In genomic region chr11:75557649-75558494, GRCh38 we compare ENCODE assay signal across 10 cellular contexts. TPM values are rescaled to one million over a fixed set of nuclear protein-coding genes. Genes with fewer than 3 reads are reported as not detected.
DNase-seq lines count a peak whose midpoint lies in the region; ATAC-seq and TF ChIP-seq lines count a peak whose summit lies in the region.
"Had no signal": no experiment of that assay in that cellular context is flagged by ENCODE, and none has a peak within 500 bp of the region (broad histone marks: within the 10 kb centered on the region; RNA-seq: fewer than 3 reads in every experiment).

No MANE protein-coding gene starts in this region.

- H3K27ac Mint-ChIP-seq in natural killer cell treated with Interleukin-12 subunit alpha and Interleukin-12 subunit beta and Interleukin-15 and Interleukin-18, amount 100 ng/mL, for 72 hours = no peak overlapping the region

- H3K4me3 ChIP-seq in astrocyte of the cerebellum (ENCODE audit: low read depth, low read length) (no peak overlapping the region), skeletal muscle satellite cell (ENCODE audit: low read length) (peak overlapping the region; percentile 53)

- H3K9me3 Mint-ChIP-seq in natural killer cell treated with Interleukin-12 subunit alpha and Interleukin-12 subunit beta and Interleukin-15 and Interleukin-18, amount 100 ng/mL, for 72 hours = no peaks in the 10 kb centered on the region

- H3K4me1 Mint-ChIP-seq in natural killer cell treated with Interleukin-12 subunit alpha and Interleukin-12 subunit beta and Interleukin-15 and Interleukin-18, amount 100 ng/mL, for 72 hours (ENCODE audit: low read depth in 2 of 2) = peaks cover 8 to 14% of the 10 kb centered on the region in 2 donors

- no peaks in the 10 kb centered on the region for H3K27me3 ChIP-seq in skeletal muscle satellite cell (ENCODE audit: control insufficient read depth, insufficient read depth, low read length)

- peaks cover 6% of the 10 kb centered on the region in 2 donors for H3K27me3 Mint-ChIP-seq in natural killer cell treated with Interleukin-12 subunit alpha and Interleukin-12 subunit beta and Interleukin-15 and Interleukin-18, amount 100 ng/mL, for 72 hours

- peak overlapping the region; percentile 75 for H3K4me2 ChIP-seq in skeletal muscle satellite cell (ENCODE audit: low read length)

- H3K36me3 ChIP-seq in skeletal muscle satellite cell (ENCODE audit: insufficient read depth, low read length) = no peaks in the 10 kb centered on the region

- ATAC-seq in left cardiac atrium = peak; percentile 8 to 49
- ATAC-seq in natural killer cell treated with Interleukin-12 subunit alpha and Interleukin-12 subunit beta and Interleukin-15 and Interleukin-18, amount 100 ng/mL, for 72 hours = no peak

- peaks cover 49% of the 10 kb centered on the region for H3K4me1 ChIP-seq in skeletal muscle satellite cell (ENCODE audit: control insufficient read depth, insufficient read depth, low read length)

- no peak for TF ChIP-seq CTCF in astrocyte of the cerebellum (IDR thresholded peaks at IDR 0.05; ENCODE audit: low read depth, low read length, missing control alignments)

- in situ Hi-C loops in astrocyte of the cerebellum (cut with HindIII; ENCODE audit: low sequenced_read_pairs) = no loop called here

- intact Hi-C loops in left cardiac atrium (cut with DNase I) = no loop called here

- no peaks in the 10 kb centered on the region for H3K9me3 ChIP-seq in skeletal muscle satellite cell (replicated peaks; ENCODE audit: low read length)

- DNase-seq in ELR (ENCODE audit: low read depth) (peak; percentile 84), astrocyte of the cerebellum (ENCODE audit: low read depth) (peak; percentile 84), left cardiac atrium (peak; percentile 70), C1 segment of cervical spinal cord (lab: John Stamatoyannopoulos, UW) (no peak), germinal center (ENCODE audit: low spot score) (no peak), DMS53 (lab: John Stamatoyannopoulos, UW) (no peak)
- DNase-seq in natural killer cell treated with Interleukin-12 subunit alpha and Interleukin-12 subunit beta and Interleukin-15 and Interleukin-18, amount 100 ng/mL, for 72 hours (ENCODE audit: low spot score) = no peak
- DNase-seq: effector CD4-positive, alpha-beta T cell; NCI-H146 had no signal

- peak overlapping the region; percentile 65 for H3K9ac ChIP-seq in skeletal muscle satellite cell (ENCODE audit: low read depth, low read length)

- H3K36me3 Mint-ChIP-seq in natural killer cell treated with Interleukin-12 subunit alpha and Interleukin-12 subunit beta and Interleukin-15 and Interleukin-18, amount 100 ng/mL, for 72 hours = no peaks in the 10 kb centered on the region

- H3K4me3 Mint-ChIP-seq in natural killer cell treated with Interleukin-12 subunit alpha and Interleukin-12 subunit beta and Interleukin-15 and Interleukin-18, amount 100 ng/mL, for 72 hours = no peak overlapping the region

RNA-seq across cellular contexts. Expression of gene SERPINH1, which starts 4.2 kb away (rescaled TPM):
- total RNA-seq in left cardiac atrium = 100 to 1,000 TPM; 105 to 137 TPM
- total RNA-seq in skeletal muscle satellite cell (2012; rRNA removed) = 849 and 1,070 TPM in 2 replicates
- 1 to 10 TPM; 4.4 to 6.4 TPM for total RNA-seq in natural killer cell treated with Interleukin-12 subunit alpha and Interleukin-12 subunit beta and Interleukin-15 and Interleukin-18, amount 100 ng/mL, for 72 hours

RNA-seq across cellular contexts. Expression of gene GDPD5, which starts 32.1 kb away (rescaled TPM):
- 10 to 100 TPM; 12.3 to 17.6 TPM for total RNA-seq in left cardiac atrium
- 1.0 and 2.8 TPM in 2 replicates for total RNA-seq in skeletal muscle satellite cell (2012; rRNA removed)
- total RNA-seq in natural killer cell treated with Interleukin-12 subunit alpha and Interleukin-12 subunit beta and Interleukin-15 and Interleukin-18, amount 100 ng/mL, for 72 hours = 10 to 100 TPM in 1 of 2 donors, 1 to 10 TPM in 1; 7.2 to 28.2 TPM

Comparison
In these comparisons a context has a peak if more than half of its experiments do, and no peak if none do; other contexts are left out.
1. DNase-seq: peak in ELR (single experiment), astrocyte of the cerebellum (single experiment) and left cardiac atrium (single experiment); none in natural killer cell treated with Interleukin-12 subunit alpha and Interleukin-12 subunit beta and Interleukin-15 and Interleukin-18, amount 100 ng/mL, for 72 hours (single experiment), C1 segment of cervical spinal cord (0 of 14), germinal center (single experiment) and DMS53 (single experiment).
2. ATAC-seq: peak in left cardiac atrium (2 of 2); none in natural killer cell treated with Interleukin-12 subunit alpha and Interleukin-12 subunit beta and Interleukin-15 and Interleukin-18, amount 100 ng/mL, for 72 hours (0 of 2).
3. RNA of gene SERPINH1, which starts 4.2 kb away (total RNA-seq): 105 to 137 TPM in left cardiac atrium; 4.4 to 6.4 TPM in natural killer cell treated with Interleukin-12 subunit alpha and Interleukin-12 subunit beta and Interleukin-15 and Interleukin-18, amount 100 ng/mL, for 72 hours; every median in the first group is over 10 times any median in the second.